Comparison of ENCODE assay signal across 19 cellular contexts in genomic region chr14:75996488-75996887, GRCh38. TPM values are rescaled to one million over a fixed set of nuclear protein-coding genes. Genes with fewer than 3 reads are reported as not detected.
DNase-seq lines count a peak whose midpoint lies in the region; ATAC-seq and TF ChIP-seq lines count a peak whose summit lies in the region.
"Had no signal": no experiment of that assay in that cellular context is flagged by ENCODE, and none has a peak within 500 bp of the region (broad histone marks: within the 10 kb centered on the region; RNA-seq: fewer than 3 reads in every experiment).

No MANE protein-coding gene starts in this region.

- intact Hi-C loops in stomach (cut with DNase I; ENCODE audit: low total_unique reads) (no loop called here), posterior vena cava (cut with DNase I) (no loop called here)

- H3K9ac ChIP-seq in GM23248 = no peak overlapping the region
- H3K9ac ChIP-seq in adipocyte (ENCODE audit: low read length) = peak overlapping the region; percentile 69
- no peak overlapping the region for H3K9ac ChIP-seq in mesendoderm (ENCODE audit: low read length)

- peaks cover 35% of the 10 kb centered on the region for H3F3A ChIP-seq in GM23248 (ENCODE audit: insufficient read depth)

- no peak overlapping the region for H3K56ac ChIP-seq in mesendoderm (ENCODE audit: low read length)

- no peak overlapping the region for H4K5ac ChIP-seq in mesendoderm (ENCODE audit: low read length)

- TF ChIP-seq CTCF in stomach (IDR thresholded peaks at IDR 0.05) = no peak

- peak overlapping the region; percentile 62 for H3K4me2 ChIP-seq in GM23248 (ENCODE audit: unreplicated experiment)
- no peak overlapping the region for H3K4me2 ChIP-seq in mesendoderm (ENCODE audit: low read length)
- H3K4me2 ChIP-seq: GM23338 had no signal

- H3K4me3 ChIP-seq in GM23248 = peak overlapping the region; percentile 55; the same call in 1 of the 2 replicates
- H3K4me3 ChIP-seq in adipocyte (ENCODE audit: low read length) = peak overlapping the region; percentile 54
- H3K4me3 ChIP-seq in stomach = no peak overlapping the region
- H3K4me3 ChIP-seq in mesendoderm (ENCODE audit: low read length) = no peak overlapping the region
- H3K4me3 ChIP-seq: GM12878, GM23338 had no signal

- 88 to 91% methylated on average over 1 of the region's 1 CpG for WGBS in GM23248 (ENCODE audit: low coverage in 1 of 2, low lambda C conversion rate in 2 of 2, missing lambda C conversion rate in 2 of 2), 2 experiments
- WGBS in stomach, 5 donors = 48 to 68% (median 57%) methylated on average over 1 of the region's 1 CpG
- no CpG with 5 or more reads among the region's 1 CpG for WGBS in mesendoderm (ENCODE audit: extremely low coverage, insufficient coverage, low lambda C conversion rate)

- TF ChIP-seq EP300 in stomach (IDR thresholded peaks at IDR 0.05) = no peak

- H3K36me3 ChIP-seq in GM23248 (ENCODE audit: low read depth) (peaks cover 45% of the 10 kb centered on the region), adipocyte (ENCODE audit: control insufficient read depth, insufficient read depth, low read length, severe bottlenecking) (peaks cover 38% of the 10 kb centered on the region), stomach (peaks cover 16 to 87% (median 70%) of the 10 kb centered on the region in 4 donors), mesendoderm (ENCODE audit: control insufficient read depth, insufficient read depth, low read length) (no peaks in the 10 kb centered on the region)

- no peak overlapping the region for H2AFZ ChIP-seq in GM23248
- H2AFZ ChIP-seq: GM23338 had no signal

- no peak overlapping the region for H3K4ac ChIP-seq in mesendoderm (ENCODE audit: low read depth, low read length)

- no peak overlapping the region for H2BK15ac ChIP-seq in mesendoderm (replicated peaks; ENCODE audit: low read depth)

- DNase-seq in GM23248 = no peak
- DNase-seq in adipocyte (ENCODE audit: low read depth) = no peak
- no peak for DNase-seq in left lobe of liver (ENCODE audit: low spot score)
- no peak for DNase-seq in stomach
- no peak for DNase-seq in mesendoderm
- no peak for DNase-seq in posterior vena cava (ENCODE audit: low spot score)
- no peak for DNase-seq in putamen (ENCODE audit: low spot score)
- DNase-seq: AML-193, DMS 273 treated with DMSO at 0.1 percent for 48 hours, GDM1, KG1, NCI-H1436 treated with DMSO at 0.1 percent for 48 hours, NCI-H2029 treated with DMSO at 0.1 percent for 48 hours, NCI-H2171 treated with DMSO at 0.1 percent for 48 hours, NCI-H748 treated with DMSO at 0.1 percent for 48 hours had no signal

- ATAC-seq in left lobe of liver = peak; percentile 52
- ATAC-seq in GM18861 (IDR thresholded peaks at IDR 0.05; ENCODE audit: unreplicated experiment) = no peak
- ATAC-seq: GM12878, GM23338, HCT116 had no signal

- H3K9me3 ChIP-seq in GM23248 (ENCODE audit: low read depth) = no peaks in the 10 kb centered on the region
- H3K9me3 ChIP-seq in adipocyte (ENCODE audit: control insufficient read depth, low read length) = no peaks in the 10 kb centered on the region
- H3K9me3 ChIP-seq in stomach = no peaks in the 10 kb centered on the region

- H3K27ac ChIP-seq in GM23248 (peak overlapping the region; percentile 62; the same call in 1 of the 2 replicates), stomach (peak overlapping the region in 4 of 5 donors; percentile 64 to 85 (median 71)), mesendoderm (ENCODE audit: low read depth, low read length) (no peak overlapping the region)

- H2AK5ac ChIP-seq in mesendoderm (ENCODE audit: low read length) = no peak overlapping the region

- H2BK5ac ChIP-seq in mesendoderm (ENCODE audit: low read length) = no peak overlapping the region

- no peaks in the 10 kb centered on the region for H4K20me1 ChIP-seq in GM23248 (ENCODE audit: insufficient read depth)

- TF ChIP-seq POLR2A in stomach (IDR thresholded peaks at IDR 0.05) = no peak

- H3K79me1 ChIP-seq in mesendoderm (ENCODE audit: low read length) = no peaks in the 10 kb centered on the region

- peaks cover 34% of the 10 kb centered on the region for H3K4me1 ChIP-seq in GM23248 (ENCODE audit: insufficient read depth)
- H3K4me1 ChIP-seq in adipocyte (ENCODE audit: control insufficient read depth, insufficient read depth, low read length) = peaks cover 33% of the 10 kb centered on the region
- H3K4me1 ChIP-seq in stomach = peaks cover 0 to 18% (median 3%) of the 10 kb centered on the region in 4 donors
- no peaks in the 10 kb centered on the region for H3K4me1 ChIP-seq in mesendoderm (ENCODE audit: control insufficient read depth, low read depth, low read length)

- no peak overlapping the region for H3K18ac ChIP-seq in mesendoderm (ENCODE audit: low read length)

- no peak overlapping the region for H4K8ac ChIP-seq in mesendoderm (ENCODE audit: low read depth, low read length)

- H3K27me3 ChIP-seq in GM23248 (replicated peaks; ENCODE audit: insufficient read depth) (no peaks in the 10 kb centered on the region), adipocyte (replicated peaks; ENCODE audit: control insufficient read depth, insufficient read depth, low read length) (no peaks in the 10 kb centered on the region), stomach (no peaks in the 10 kb centered on the region), mesendoderm (ENCODE audit: insufficient read depth, low read length, poor library complexity) (no peaks in the 10 kb centered on the region)

- in situ Hi-C loops in GM23248 (cut with MboI) = no loop called here

- no peak overlapping the region for H2BK120ac ChIP-seq in mesendoderm (ENCODE audit: low read depth, low read length)

- no peaks in the 10 kb centered on the region for H3K9me2 ChIP-seq in GM23248 (ENCODE audit: insufficient read depth)

- H3K23ac ChIP-seq in mesendoderm (ENCODE audit: low read length) = no peak overlapping the region

- H3K79me2 ChIP-seq in GM23248 (ENCODE audit: insufficient read depth) = no peaks in the 10 kb centered on the region
- H3K79me2 ChIP-seq in mesendoderm (ENCODE audit: control insufficient read depth, insufficient read depth, low read length) = no peaks in the 10 kb centered on the region

RNA-seq across cellular contexts. Expression of gene IFT43, which starts 10.9 kb away (rescaled TPM):
- total RNA-seq in GM23248 (2014; rRNA removed; shearing (Covaris generic)) = 40.5 and 41.4 TPM in 2 replicates
- 67.9 and 74.1 TPM in 2 replicates for polyA plus RNA-seq in GM23248 (2016; fragmentation: Nextera tagmentation; extraction: Ambion mirVana)
- total RNA-seq in left lobe of liver = 13.7 TPM
- 100 to 1,000 TPM in 1 of 5 donors, 10 to 100 TPM in 3, 1 to 10 TPM in 1; 7.6 to 129 (median 37.8) TPM for total RNA-seq in stomach
- 10 to 100 TPM; 33.0 to 47.0 (median 44.1) TPM for polyA plus RNA-seq in stomach
- 10.3 TPM for polyA plus RNA-seq in mesendoderm (2013, experiment 1 of 2)
- polyA plus RNA-seq in mesendoderm (2013, experiment 2 of 2) = 10.4 TPM
- 10 to 100 TPM; 44.9 to 79.6 TPM for total RNA-seq in posterior vena cava

RNA-seq across cellular contexts. Expression of gene TGFB3, which starts 14.7 kb away (rescaled TPM):
- total RNA-seq in GM23248 (2014; rRNA removed; shearing (Covaris generic)) = 3.2 and 3.9 TPM in 2 replicates
- polyA plus RNA-seq in GM23248 (2016; fragmentation: Nextera tagmentation; extraction: Ambion mirVana) (3.7 and 4.0 TPM in 2 replicates), stomach (10 to 100 TPM in 2 of 3 donors, 1 to 10 TPM in 1; 5.7 to 17.6 (median 13.9) TPM)
- total RNA-seq in left lobe of liver (5.5 TPM), stomach (10 to 100 TPM in 2 of 5 donors, 1 to 10 TPM in 2, not detected in 1; 2.0 to 24.6 (median 13.9) TPM), posterior vena cava (100 to 1,000 TPM; 158 to 188 TPM)
- 1.5 TPM for polyA plus RNA-seq in mesendoderm (2013, experiment 1 of 2)
- 0.52 TPM for polyA plus RNA-seq in mesendoderm (2013, experiment 2 of 2)

Comparison
In these comparisons a context has a peak if more than half of its experiments do, and no peak if none do; other contexts are left out.
1. H3K4me3 ChIP-seq: peak in GM23248 (single experiment) and adipocyte (single experiment); none in stomach (0 of 4) and mesendoderm (single experiment).
2. RNA of gene TGFB3, which starts 14.7 kb away (total RNA-seq): 158 to 188 TPM in posterior vena cava; 2.0 to 24.6 TPM in stomach, 5.5 TPM in left lobe of liver (single experiment) and 3.2 to 3.9 TPM in GM23248; every median in the first group is over 4 times any median in the second.